In genomic region chr11:117095301-117096139, GRCh38 we compare ENCODE assay signal across 8 cellular contexts. TPM values are rescaled to one million over a fixed set of nuclear protein-coding genes. Genes with fewer than 3 reads are reported as not detected.
DNase-seq lines count a peak whose midpoint lies in the region; TF ChIP-seq lines count a peak whose summit lies in the region.

No MANE protein-coding gene starts in this region.

- peaks cover 60% of the 10 kb centered on the region for H3K4me1 Mint-ChIP-seq in dendritic cell treated with granulocyte-macrophage colony-stimulating factor and Interleukin-4, amounts not matched to agents 40 ng/mL and 50 ng/mL, for 4 days (ENCODE audit: low read depth)
- H3K4me1 Mint-ChIP-seq in chondrocyte (ENCODE audit: low read depth) = peaks cover 58% of the 10 kb centered on the region

- H3K4me1 ChIP-seq in neutrophil (ENCODE audit: control insufficient read depth in 1 of 2, insufficient read depth in 1 of 2, low read depth in 1 of 2, low read length in 1 of 2) = peaks cover 39 to 42% of the 10 kb centered on the region in 2 experiments
- H3K4me1 ChIP-seq in SK-N-SH (ENCODE audit: control insufficient read depth in 1 of 2, insufficient read depth in 2 of 2, low read depth in 1 of 2, low read length in 1 of 2) = peaks cover 29 to 30% of the 10 kb centered on the region in 2 experiments

- no peak overlapping the region for H2AFZ ChIP-seq in SK-N-SH (ENCODE audit: low read depth)

- H3K9me3 ChIP-seq in neutrophil = no peaks in the 10 kb centered on the region
- H3K9me3 ChIP-seq in SK-N-SH = no peaks in the 10 kb centered on the region

- peaks cover 30% of the 10 kb centered on the region for H4K20me1 ChIP-seq in SK-N-SH (ENCODE audit: insufficient read depth)

- H3K27ac ChIP-seq in neutrophil (peak overlapping the region; percentile 95), SK-N-SH (ENCODE audit: low read depth in 2 of 2, low read length in 1 of 2) (no peak overlapping the region; a peak in 1 of 4 replicates)

- H3K79me2 ChIP-seq in SK-N-SH (ENCODE audit: insufficient read depth) = peaks cover 73% of the 10 kb centered on the region

- POLR2A ChIA-PET in SK-N-SH (lab: Yijun Ruan, JAX) = no interaction called here

- H3K9ac ChIP-seq in SK-N-SH = no peak overlapping the region

- H3K36me3 ChIP-seq in neutrophil = no peaks in the 10 kb centered on the region
- H3K36me3 ChIP-seq in SK-N-SH (replicated peaks in 1 of 2; ENCODE audit: control insufficient read depth in 1 of 2, insufficient read depth in 2 of 2, low read length in 1 of 2) = peaks cover 0 to 3% of the 10 kb centered on the region in 2 experiments

- no peaks in the 10 kb centered on the region for H3K27me3 Mint-ChIP-seq in dendritic cell treated with granulocyte-macrophage colony-stimulating factor and Interleukin-4, amounts not matched to agents 40 ng/mL and 50 ng/mL, for 4 days
- no peaks in the 10 kb centered on the region for H3K27me3 Mint-ChIP-seq in chondrocyte (ENCODE audit: low read depth)

- no peak overlapping the region for H3K4me2 ChIP-seq in SK-N-SH

- peaks cover 7% of the 10 kb centered on the region for H3K9me3 Mint-ChIP-seq in dendritic cell treated with granulocyte-macrophage colony-stimulating factor and Interleukin-4, amounts not matched to agents 40 ng/mL and 50 ng/mL, for 4 days
- no peaks in the 10 kb centered on the region for H3K9me3 Mint-ChIP-seq in chondrocyte (ENCODE audit: low read depth)

- peak overlapping the region in 1 of 2 experiments; percentile 2 for H3K4me3 ChIP-seq in neutrophil (ENCODE audit: low read depth in 1 of 2, low read length in 1 of 2)
- H3K4me3 ChIP-seq in SK-N-SH (ENCODE audit: low read depth in 2 of 2, low read length in 1 of 2) = no peak overlapping the region

- peak; percentile 33 for DNase-seq in GM03348 (ENCODE audit: low spot score)
- DNase-seq in NCI-H82 (lab: John Stamatoyannopoulos, UW) = peak; percentile 77
- no peak for DNase-seq in activated CD4-positive, CD25-positive, alpha-beta regulatory T cell treated with anti-CD3 and anti-CD28 coated beads, Interleukin-2, amount 50 U/mL, for 72 hours
- no peak for DNase-seq in NCI-H1436 treated with DMSO at 0.1 percent for 48 hours (lab: John Stamatoyannopoulos, UW)
- no peak for DNase-seq in SK-N-SH
- DNase-seq in chondrocyte (ENCODE audit: low spot score) = no peak

- H3F3A ChIP-seq in SK-N-SH (replicated peaks; ENCODE audit: insufficient read depth) = peaks cover 3% of the 10 kb centered on the region

- TF ChIP-seq EP300 in SK-N-SH (IDR thresholded peaks at IDR 0.05; ENCODE audit: borderline replicate concordance in 1 of 2, low read depth in 1 of 2, low read length in 1 of 2) = no peak

- no peaks in the 10 kb centered on the region for H3K27me3 ChIP-seq in neutrophil
- no peaks in the 10 kb centered on the region for H3K27me3 ChIP-seq in SK-N-SH (ENCODE audit: insufficient read depth)

- H3K4me3 Mint-ChIP-seq in dendritic cell treated with granulocyte-macrophage colony-stimulating factor and Interleukin-4, amounts not matched to agents 40 ng/mL and 50 ng/mL, for 4 days = peak overlapping the region; percentile 66
- H3K4me3 Mint-ChIP-seq in chondrocyte (ENCODE audit: unreplicated experiment) = no peak overlapping the region

- 78% methylated on average over 9 of the region's 9 CpGs for WGBS in SK-N-SH (ENCODE audit: low lambda C conversion rate)

- no peaks in the 10 kb centered on the region for H3K9me2 ChIP-seq in SK-N-SH

- TF ChIP-seq CTCF in neutrophil (IDR thresholded peaks at IDR 0.05) (no peak), SK-N-SH (IDR thresholded peaks at IDR 0.05) (no peak), chondrocyte (IDR thresholded peaks at IDR 0.05) (no peak)

- H3K36me3 Mint-ChIP-seq in dendritic cell treated with granulocyte-macrophage colony-stimulating factor and Interleukin-4, amounts not matched to agents 40 ng/mL and 50 ng/mL, for 4 days (ENCODE audit: low read depth) = peaks cover 24% of the 10 kb centered on the region
- H3K36me3 Mint-ChIP-seq in chondrocyte (ENCODE audit: low read depth) = no peaks in the 10 kb centered on the region

- CTCF ChIA-PET in SK-N-SH (lab: Yijun Ruan, JAX) = interaction anchor here (0.7 to 16.5 kb wide), 10 partner anchors 8 to 304 kb away, joined by 3 to 268 read pairs (median 4); partner anchors contain the start of genes APOA5 and ZPR1

- H3K27ac Mint-ChIP-seq in dendritic cell treated with granulocyte-macrophage colony-stimulating factor and Interleukin-4, amounts not matched to agents 40 ng/mL and 50 ng/mL, for 4 days = peak overlapping the region; percentile 100
- H3K27ac Mint-ChIP-seq in chondrocyte (ENCODE audit: unreplicated experiment) = no peak overlapping the region

- intact Hi-C loops in dendritic cell treated with granulocyte-macrophage colony-stimulating factor and Interleukin-4, amounts not matched to agents 40 ng/mL and 50 ng/mL, for 4 days (cut with micrococcal nuclease) = loop anchor here (5.0 kb wide), 1 partner anchor 113 kb away; no protein-coding TSS in a partner anchor

- TF ChIP-seq RAD21 in SK-N-SH (IDR thresholded peaks at IDR 0.05; ENCODE audit: low read length) = no peak

TF ChIP-seq in SK-N-SH, 30 proteins besides CTCF, POLR2A, EP300 and RAD21:
- no peak for TF ChIP-seq RFX5 (IDR thresholded peaks at IDR 0.05; ENCODE audit: low read length)
- TF ChIP-seq JUND (IDR thresholded peaks at IDR 0.05) = no peak
- no peak for TF ChIP-seq RCOR1 (IDR thresholded peaks at IDR 0.05; ENCODE audit: low read length)
- no peak for TF ChIP-seq GATA2 (CRISPR knock-in tag; IDR thresholded peaks at IDR 0.05)
TF ChIP-seq in SK-N-SH: peak in this region for 0.

RNA-seq across cellular contexts. Expression of gene SIK3, which starts 2.7 kb away (rescaled TPM):
- 4.5 and 5.1 TPM in 2 replicates for polyA plus RNA-seq in SK-N-SH (2012; rRNA removed)
- 4.5 and 4.9 TPM in 2 replicates for polyA plus RNA-seq in SK-N-SH (2012; cell fraction: cytosol; rRNA removed)
- polyA plus RNA-seq in SK-N-SH (2012; cell fraction: nucleus; rRNA removed) = 14.0 and 15.9 TPM in 2 replicates
- 17.9 to 19.8 TPM (median 19.5 TPM) in 3 replicates for total RNA-seq in chondrocyte

RNA-seq across cellular contexts. Expression of gene PAFAH1B2, which starts 48.6 kb away (rescaled TPM):
- polyA plus RNA-seq in SK-N-SH (2012; rRNA removed) = 19.6 and 27.3 TPM in 2 replicates
- polyA plus RNA-seq in SK-N-SH (2012; cell fraction: cytosol; rRNA removed) = 25.9 and 27.4 TPM in 2 replicates
- 25.4 and 27.2 TPM in 2 replicates for polyA plus RNA-seq in SK-N-SH (2012; cell fraction: nucleus; rRNA removed)
- total RNA-seq in chondrocyte = 85.4 to 98.0 TPM (median 90.5 TPM) in 3 replicates

Comparison
In these comparisons a context has a peak if more than half of its experiments do, and no peak if none do; other contexts are left out.
1. DNase-seq: peak in GM03348 (single experiment) and NCI-H82 (single experiment); none in activated CD4-positive, CD25-positive, alpha-beta regulatory T cell treated with anti-CD3 and anti-CD28 coated beads, Interleukin-2, amount 50 U/mL, for 72 hours (single experiment), NCI-H1436 treated with DMSO at 0.1 percent for 48 hours (single experiment), SK-N-SH (single experiment) and chondrocyte (single experiment).